8 cellular contexts compared by ENCODE assay signal in genomic region chr7:1664711-1665591, GRCh38. TPM values are rescaled to one million over a fixed set of nuclear protein-coding genes. Genes with fewer than 3 reads are reported as not detected.
A peak's percentile ranks its signal among the peaks of the same experiment; 100 is the strongest.
DNase-seq lines count a peak whose midpoint lies in the region; ATAC-seq, FAIRE-seq and TF ChIP-seq lines count a peak whose summit lies in the region.

No MANE protein-coding gene starts in this region.

- DNase-seq in 8988T (peak; percentile 97), NT2/D1 (ENCODE audit: low read depth, low spot score) (peak; percentile 78), glomerular visceral epithelial cell (ENCODE audit: extremely low spot score) (peak; percentile 46), pancreas (peak in 5 of 6 donors; percentile 40 to 87 (median 66)), upper lobe of left lung (peak in 1 of 2 donors; percentile 93)
- peak; percentile 45 for DNase-seq in activated naive CD4-positive, alpha-beta T cell treated with Interleukin-2 at 50 U/mL for 16 hours

- H3K4me3 ChIP-seq in GM12875 (ENCODE audit: low read depth, low read length) (peak overlapping the region; percentile 37), NT2/D1 (ENCODE audit: insufficient read length, low read depth) (peak overlapping the region; percentile 63), pancreas (peak overlapping the region; percentile 23 to 52 (median 33)), upper lobe of left lung (peak overlapping the region; percentile 48 to 62 (median 50))

- FAIRE-seq in pancreas (lab: Jason Lieb, UNC): no peak

- TF ChIP-seq POLR2A in upper lobe of left lung (IDR thresholded peaks at IDR 0.05): no peak

- H3K9ac ChIP-seq in NT2/D1 (ENCODE audit: insufficient read length, low read depth): peak overlapping the region; percentile 76

- H3K4me1 ChIP-seq in NT2/D1 (ENCODE audit: insufficient read depth, insufficient read length): peaks cover 10% of the 10 kb centered on the region
- peaks cover 3 to 14% (median 6%) of the 10 kb centered on the region in 3 donors for H3K4me1 ChIP-seq in pancreas
- H3K4me1 ChIP-seq in upper lobe of left lung: peaks cover 38 to 61% (median 49%) of the 10 kb centered on the region in 4 donors

- H3K27ac ChIP-seq in pancreas: no peak overlapping the region
- H3K27ac ChIP-seq in upper lobe of left lung: peak overlapping the region in 2 of 4 donors; percentile 12 to 14

- no peaks in the 10 kb centered on the region for H3K9me3 ChIP-seq in NT2/D1 (ENCODE audit: insufficient read depth, low read length)
- no peaks in the 10 kb centered on the region for H3K9me3 ChIP-seq in pancreas
- H3K9me3 ChIP-seq in upper lobe of left lung: no peaks in the 10 kb centered on the region

- intact Hi-C loops in pancreas (cut with DNase I): loop anchor here in 1 of 3 donors (10.0 kb wide), 1 partner anchor 550 kb away; no protein-coding TSS in a partner anchor

- ATAC-seq in pancreas (peak; percentile 36 to 75 (median 68)), upper lobe of left lung (ENCODE audit: low FRiP score in 2 of 2) (peak in 1 of 2 donors; percentile 52), GM18502 (IDR thresholded peaks at IDR 0.05; ENCODE audit: poor library complexity, unreplicated experiment) (no peak)

- TF ChIP-seq CTCF in GM12875 (IDR thresholded peaks at IDR 0.05; ENCODE audit: borderline replicate concordance, insufficient read depth, low read depth, low read length) (peak; percentile 81), pancreas (IDR thresholded peaks at IDR 0.05) (peak; percentile 37 to 57 (median 54)), upper lobe of left lung (IDR thresholded peaks at IDR 0.05) (peak; percentile 33 to 71 (median 59))

- H3K36me3 ChIP-seq in NT2/D1 (ENCODE audit: insufficient read depth, insufficient read length, low read length) (no peaks in the 10 kb centered on the region), pancreas (no peaks in the 10 kb centered on the region), upper lobe of left lung (no peaks in the 10 kb centered on the region)

- WGBS in pancreas, 2 donors: 1% methylated on average over 61 to 100 of the region's 101 CpGs
- WGBS in upper lobe of left lung, 2 donors: 0% methylated on average over 13 to 16 of the region's 101 CpGs

- TF ChIP-seq EP300 in upper lobe of left lung (IDR thresholded peaks at IDR 0.05): no peak

- H3K27me3 ChIP-seq in NT2/D1 (ENCODE audit: insufficient read depth, insufficient read length): peaks cover 70% of the 10 kb centered on the region
- H3K27me3 ChIP-seq in pancreas: peaks cover 0 to 22% (median 5%) of the 10 kb centered on the region in 4 donors
- peaks cover 0 to 64% (median 40%) of the 10 kb centered on the region in 4 donors for H3K27me3 ChIP-seq in upper lobe of left lung

RNA-seq across cellular contexts. Expression of gene ELFN1, which starts 5.1 kb away (rescaled TPM):
- total RNA-seq in pancreas (under 1 TPM; 0.20 to 0.94 (median 0.73) TPM), upper lobe of left lung (1 to 10 TPM in 2 of 6 donors, under 1 TPM in 3, not detected in 1; 0.11 to 3.0 (median 0.30) TPM)
- polyA plus RNA-seq in pancreas: under 1 TPM; 0.53 to 0.82 TPM
